In the genomic region with DNA sequence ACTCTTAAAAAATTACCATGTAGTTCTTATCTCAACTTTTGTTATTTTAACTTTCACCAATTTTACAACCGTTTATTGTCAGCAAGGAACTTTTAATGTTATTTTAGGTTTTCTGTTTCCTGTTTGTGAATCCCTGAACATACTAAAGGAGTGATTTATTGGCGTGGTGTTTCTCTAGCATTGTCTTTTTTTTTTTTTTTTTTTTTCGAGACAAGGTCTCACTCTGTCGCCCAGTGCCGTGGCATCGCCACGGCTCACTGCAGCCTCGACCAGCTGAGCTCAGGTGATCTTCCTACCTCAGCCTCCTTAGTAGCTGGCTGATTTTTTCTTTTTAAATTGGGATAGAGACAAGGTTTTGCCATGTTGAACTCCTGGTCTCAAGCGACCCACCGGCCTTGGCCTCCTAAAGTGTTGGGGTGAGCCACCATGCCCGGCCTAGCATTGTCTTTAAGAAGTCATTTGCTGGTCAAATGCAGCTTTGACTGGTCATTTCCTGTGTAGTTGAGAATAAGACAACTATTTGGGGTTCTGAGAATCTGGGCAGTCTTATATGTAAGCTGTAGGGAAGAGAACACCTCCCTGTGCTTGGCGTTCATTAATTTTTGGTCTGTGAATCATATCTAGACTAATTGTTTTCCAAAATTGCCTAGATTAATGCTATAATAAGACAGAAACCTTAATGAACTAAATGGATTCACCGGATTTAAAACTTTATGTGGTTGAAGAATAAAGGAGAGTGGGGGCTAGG, we compare ENCODE assay signal across 8 cellular contexts. TPM values are rescaled to one million over a fixed set of nuclear protein-coding genes. Genes with fewer than 3 reads are reported as not detected.
DNase-seq lines count a peak whose midpoint lies in the region; ATAC-seq and TF ChIP-seq lines count a peak whose summit lies in the region.

No MANE protein-coding gene starts in this region.

- peaks cover 8% of the 10 kb centered on the region for H3K36me3 Mint-ChIP-seq in neural progenitor cell

- H3K4me2 ChIP-seq in neural progenitor cell = peak overlapping the region; percentile 84

- no peak overlapping the region for H3K9ac ChIP-seq in neural progenitor cell

- H3K4me3 ChIP-seq in coronary artery (peak overlapping the region; percentile 91), neural progenitor cell (peak overlapping the region; percentile 55)

- H3K4me1 Mint-ChIP-seq in neural progenitor cell = peaks cover 26% of the 10 kb centered on the region

- DNase-seq in AML-193 (lab: John Stamatoyannopoulos, UW) (peak; percentile 10 to 38), LHCN-M2 (ENCODE audit: low read depth) (peak; percentile 43), coronary artery (ENCODE audit: low spot score) (no peak), neural progenitor cell (ENCODE audit: low spot score) (no peak), NCI-H1436 treated with DMSO at 0.1 percent for 48 hours (lab: John Stamatoyannopoulos, UW) (no peak), GM03348 (ENCODE audit: low spot score) (no peak), SK-N-DZ (ENCODE audit: low spot score) (no peak)

- H3K36me3 ChIP-seq in neural progenitor cell = no peaks in the 10 kb centered on the region

- H3F3A ChIP-seq in neural progenitor cell (ENCODE audit: low read depth) = peaks cover 7% of the 10 kb centered on the region

- peaks cover 13% of the 10 kb centered on the region for H3K27me3 ChIP-seq in neural progenitor cell

- peaks cover 14% of the 10 kb centered on the region for H4K20me1 ChIP-seq in neural progenitor cell (ENCODE audit: low read depth)

- peaks cover 7% of the 10 kb centered on the region for H3K4me1 ChIP-seq in neural progenitor cell

- H2AFZ ChIP-seq in neural progenitor cell (replicated peaks) = no peak overlapping the region

- peak; percentile 22 for ATAC-seq in GM19455 (IDR thresholded peaks at IDR 0.05; ENCODE audit: unreplicated experiment)

- peaks cover 59% of the 10 kb centered on the region for H3K79me2 ChIP-seq in neural progenitor cell (ENCODE audit: low read depth)

- peak overlapping the region in 1 of 2 donors; percentile 24 for H3K27ac ChIP-seq in coronary artery
- no peak overlapping the region for H3K27ac ChIP-seq in neural progenitor cell

- peaks cover 3% of the 10 kb centered on the region for H3K9me3 Mint-ChIP-seq in neural progenitor cell

- H3K27me3 Mint-ChIP-seq in neural progenitor cell (ENCODE audit: insufficient read depth, low read depth) = peaks cover 6% of the 10 kb centered on the region

- TF ChIP-seq CTCF in coronary artery (IDR thresholded peaks at IDR 0.05) = no peak
- TF ChIP-seq CTCF in neural progenitor cell (IDR thresholded peaks at IDR 0.05) = no peak

- H3K4me3 Mint-ChIP-seq in neural progenitor cell = peak overlapping the region; percentile 95

- H3K27ac Mint-ChIP-seq in neural progenitor cell = no peak overlapping the region

- H3K9me3 ChIP-seq in neural progenitor cell (ENCODE audit: low read depth) = no peaks in the 10 kb centered on the region

RNA-seq across cellular contexts. Expression of a gene that starts 2.1 kb away (rescaled TPM):
- total RNA-seq in LHCN-M2 (2014; rRNA removed) = 64.3 and 83.5 TPM in 2 replicates
- polyA plus RNA-seq in LHCN-M2 (2012) = 10.3 TPM
- total RNA-seq in neural progenitor cell (ENCODE audit: low replicate concordance) = 53.9 and 81.1 TPM in 2 replicates
- polyA plus RNA-seq in SK-N-DZ (2014; cell fraction: cytosol; rRNA removed) = 22.1 and 25.6 TPM in 2 replicates
- 51.3 and 60.3 TPM in 2 replicates for polyA plus RNA-seq in SK-N-DZ (2014; cell fraction: nucleus; rRNA removed)

RNA-seq across cellular contexts. Expression of a gene that starts 25.4 kb away (rescaled TPM):
- total RNA-seq in LHCN-M2 (2014; rRNA removed) = 7.5 and 14.9 TPM in 2 replicates
- 4.2 TPM for polyA plus RNA-seq in LHCN-M2 (2012)
- total RNA-seq in neural progenitor cell (ENCODE audit: low replicate concordance) = 0.13 and 0.68 TPM in 2 replicates
- polyA plus RNA-seq in SK-N-DZ (2014; cell fraction: cytosol; rRNA removed) = 2.2 and 4.3 TPM in 2 replicates
- 2.3 and 4.9 TPM in 2 replicates for polyA plus RNA-seq in SK-N-DZ (2014; cell fraction: nucleus; rRNA removed)

Comparison
In these comparisons a context has a peak if more than half of its experiments do, and no peak if none do; other contexts are left out.
1. DNase-seq: peak in AML-193 (2 of 2) and LHCN-M2 (single experiment); none in coronary artery (single experiment), neural progenitor cell (single experiment), NCI-H1436 treated with DMSO at 0.1 percent for 48 hours (single experiment), GM03348 (single experiment) and SK-N-DZ (single experiment).